ENCODE assay signal across 14 cellular contexts in the genomic region with DNA sequence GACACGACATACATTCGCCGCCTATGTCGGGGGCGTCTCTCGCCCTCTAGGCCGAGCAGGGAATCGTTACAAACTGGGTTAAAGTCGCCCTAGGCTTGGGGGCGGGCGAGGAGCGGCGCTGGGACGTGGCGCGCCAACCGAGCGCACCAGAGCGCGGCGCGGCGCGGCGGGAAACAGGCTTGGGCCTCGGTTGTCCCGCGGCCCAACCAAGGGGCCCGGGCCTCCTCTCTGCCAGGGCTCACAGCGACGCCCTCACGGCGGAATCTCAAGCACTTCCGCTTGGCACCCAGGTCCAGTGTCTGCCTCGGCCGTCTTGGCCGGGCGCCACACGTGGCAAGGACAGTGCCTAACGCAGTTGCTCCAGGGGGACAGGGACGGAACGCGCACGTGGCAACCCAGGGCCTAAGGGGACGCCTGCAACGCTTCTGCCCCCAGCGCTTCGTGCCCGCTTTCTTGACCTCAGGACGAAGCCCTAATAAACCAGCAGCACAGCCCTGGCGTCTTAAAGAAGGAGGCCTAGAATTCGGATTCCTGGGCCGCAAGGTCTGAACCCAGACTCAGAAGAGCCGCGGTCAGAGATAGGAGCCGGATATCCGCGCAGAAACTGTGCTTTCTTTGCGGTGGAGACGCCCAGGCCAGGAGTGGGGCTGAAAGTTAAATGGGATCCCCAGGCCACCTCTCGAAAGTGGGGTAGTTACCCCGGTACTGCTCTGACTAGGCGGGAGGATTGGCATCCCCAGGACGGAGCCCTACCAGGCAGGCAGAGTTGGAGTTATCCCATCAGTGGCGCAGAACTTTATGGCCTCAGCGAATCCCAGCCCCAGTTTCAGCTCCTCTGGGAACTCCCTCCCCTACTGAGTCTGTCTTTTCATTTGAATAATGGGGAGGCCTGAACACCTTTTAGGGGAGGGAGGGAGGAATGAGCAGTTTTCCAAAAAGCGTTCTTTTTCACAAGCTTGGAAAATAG.
A peak's percentile ranks its signal among the peaks of the same experiment; 100 is the strongest.
DNase-seq lines count a peak whose midpoint lies in the region; ATAC-seq lines count a peak whose summit lies in the region.
"Had no signal": no experiment of that assay in that cellular context is flagged by ENCODE, and none has a peak within 500 bp of the region (broad histone marks: within the 10 kb centered on the region; RNA-seq: fewer than 3 reads in every experiment).

No MANE protein-coding gene starts in this region.

- H3K4me1 ChIP-seq in HUES6 (ENCODE audit: control insufficient read depth, insufficient read depth, low read length) (peaks cover 31% of the 10 kb centered on the region), iPS-18a (ENCODE audit: control insufficient read depth, low read depth, low read length) (peaks cover 20% of the 10 kb centered on the region), trophoblast cell (ENCODE audit: control insufficient read depth in 1 of 2, insufficient read depth in 2 of 2, low read length in 2 of 2) (peaks cover 3% of the 10 kb centered on the region in 2 experiments)

- no peak for ATAC-seq in GM19035 (IDR thresholded peaks at IDR 0.05; ENCODE audit: unreplicated experiment)

- H3K79me2 ChIP-seq in trophoblast cell (ENCODE audit: control insufficient read depth, insufficient read depth, low read length, poor library complexity), result no peaks in the 10 kb centered on the region

- peak overlapping the region; percentile 45 for H3K4me2 ChIP-seq in trophoblast cell (ENCODE audit: low read length)

- H3K9ac ChIP-seq in HUES6 (ENCODE audit: low read length) (peak overlapping the region; percentile 39), iPS-18a (ENCODE audit: low read length) (no peak overlapping the region), trophoblast cell (ENCODE audit: low read length) (no peak overlapping the region)

- no peaks in the 10 kb centered on the region for H3K79me1 ChIP-seq in trophoblast cell (ENCODE audit: low read length)

- H3K23ac ChIP-seq in trophoblast cell (ENCODE audit: low read length), result no peak overlapping the region

- H2BK120ac ChIP-seq in trophoblast cell (ENCODE audit: insufficient read depth, low read length, poor library complexity), result no peak overlapping the region

- DNase-seq in dermis blood vessel endothelial cell (peak; percentile 17), trophoblast cell (no peak), mesenteric fat pad (ENCODE audit: low spot score) (no peak), NCI-H2227 (lab: John Stamatoyannopoulos, UW; ENCODE audit: unreplicated experiment) (no peak)
- no peak for DNase-seq in stimulated activated CD4-positive, alpha-beta T cell treated with anti-CD3 and anti-CD28 coated beads, Interleukin-15, amount 100 ng/mL, for 24 hours
- DNase-seq: activated CD4-positive, alpha-beta T cell treated with anti-CD3 and anti-CD28 coated beads, Interleukin-2, amount 50 U/mL, for 48 hours; activated T-cell treated with anti-CD3 and anti-CD28 coated beads, Interleukin-2, amount 50 U/mL, for 1 hour; CD4-positive, alpha-beta T cell; MM.1S; NCI-H446 treated with DMSO at 0.1 percent for 48 hours; stimulated activated naive CD4-positive, alpha-beta T cell treated with Interleukin-2 at 50 U/mL for 16 hours had no signal

- no peak overlapping the region for H3K14ac ChIP-seq in trophoblast cell (ENCODE audit: low read length)

- H3K9me3 ChIP-seq in HUES6 (ENCODE audit: control insufficient read depth, insufficient read depth, low read depth, low read length) (peaks cover 5% of the 10 kb centered on the region; the same call in 1 of the 2 replicates), iPS-18a (ENCODE audit: control insufficient read depth, low read depth, low read length) (no peaks in the 10 kb centered on the region), trophoblast cell (ENCODE audit: insufficient read depth, low read depth, low read length) (peaks cover 5% of the 10 kb centered on the region)

- peaks cover 100% of the 10 kb centered on the region for H3K27me3 ChIP-seq in HUES6 (ENCODE audit: control insufficient read depth, insufficient read depth, low read length)
- H3K27me3 ChIP-seq in iPS-18a (ENCODE audit: control insufficient read depth, insufficient read depth, low read length), result peaks cover 99% of the 10 kb centered on the region
- H3K27me3 ChIP-seq in trophoblast cell (ENCODE audit: insufficient read depth, low read length), result peaks cover 71% of the 10 kb centered on the region

- H3K27ac ChIP-seq in HUES6 (ENCODE audit: low read depth, low read length) (no peak overlapping the region), iPS-18a (ENCODE audit: low read length) (no peak overlapping the region), trophoblast cell (ENCODE audit: low read depth, low read length) (no peak overlapping the region)

- no peak overlapping the region for H4K91ac ChIP-seq in trophoblast cell (ENCODE audit: low read depth, low read length)

- peak overlapping the region; percentile 46 for H3K4me3 ChIP-seq in HUES6 (ENCODE audit: low read depth, low read length)
- H3K4me3 ChIP-seq in iPS-18a (ENCODE audit: low read length), result peak overlapping the region; percentile 44
- no peak overlapping the region for H3K4me3 ChIP-seq in trophoblast cell (ENCODE audit: low read depth, low read length)

- H2BK5ac ChIP-seq in trophoblast cell (ENCODE audit: low read depth, low read length, poor library complexity), result no peak overlapping the region

- no peak overlapping the region for H2AK5ac ChIP-seq in trophoblast cell (ENCODE audit: low read length)

- no peak overlapping the region for H4K12ac ChIP-seq in trophoblast cell (ENCODE audit: low read depth, low read length)

- H3K18ac ChIP-seq in trophoblast cell (ENCODE audit: low read length), result no peak overlapping the region

- no peak overlapping the region for H2BK12ac ChIP-seq in trophoblast cell (ENCODE audit: low read length)

- H4K8ac ChIP-seq in trophoblast cell (ENCODE audit: low read depth, low read length), result no peak overlapping the region

- no peaks in the 10 kb centered on the region for H3K36me3 ChIP-seq in HUES6 (ENCODE audit: control insufficient read depth, insufficient read depth, low read length)
- no peaks in the 10 kb centered on the region for H3K36me3 ChIP-seq in iPS-18a (ENCODE audit: control insufficient read depth, low read depth, low read length)
- H3K36me3 ChIP-seq in trophoblast cell (ENCODE audit: control insufficient read depth in 1 of 2, insufficient read depth in 2 of 2, low read length in 2 of 2), result no peaks in the 10 kb centered on the region

- H3K4ac ChIP-seq in trophoblast cell (ENCODE audit: low read depth, low read length), result no peak overlapping the region

- H2AFZ ChIP-seq in trophoblast cell (ENCODE audit: insufficient read depth, low read length, poor library complexity), result no peak overlapping the region

- WGBS in trophoblast cell (ENCODE audit: extremely low coverage, insufficient coverage, insufficient read length), result no CpG with 5 or more reads among the region's 67 CpGs
